In genomic region chr16:8859913-8860881, GRCh38 we compare ENCODE assay signal across 1 cellular context.
A peak's percentile ranks its signal among the peaks of the same experiment; 100 is the strongest.
TF ChIP-seq lines count a peak whose summit lies in the region.

No MANE protein-coding gene starts in this region.

TF ChIP-seq in HepG2, 621 proteins besides CTCF, POLR2A, EP300 and RAD21 (continued from another document and continues in another):
- no peak; the same call in 1 of the 2 replicates for TF ChIP-seq ZNF12 (CRISPR knock-in tag; IDR thresholded peaks at IDR 0.05)
- TF ChIP-seq CBX2 (IDR thresholded peaks at IDR 0.05; ENCODE audit: low read depth, low read length) = no peak
- TF ChIP-seq CBX2 (CRISPR knock-in tag; IDR thresholded peaks at IDR 0.05; ENCODE audit: low read depth) = no peak
- no peak for TF ChIP-seq BATF2 (CRISPR knock-in tag; IDR thresholded peaks at IDR 0.05)
- no peak; the same call in 1 of the 2 replicates for TF ChIP-seq MYPOP (CRISPR knock-in tag; IDR thresholded peaks at IDR 0.05)
- TF ChIP-seq MZF1 (CRISPR knock-in tag; IDR thresholded peaks at IDR 0.05; ENCODE audit: borderline replicate concordance) = no peak
- TF ChIP-seq ZNF17 (CRISPR knock-in tag; IDR thresholded peaks at IDR 0.05) = no peak
- TF ChIP-seq, protein P1, sequence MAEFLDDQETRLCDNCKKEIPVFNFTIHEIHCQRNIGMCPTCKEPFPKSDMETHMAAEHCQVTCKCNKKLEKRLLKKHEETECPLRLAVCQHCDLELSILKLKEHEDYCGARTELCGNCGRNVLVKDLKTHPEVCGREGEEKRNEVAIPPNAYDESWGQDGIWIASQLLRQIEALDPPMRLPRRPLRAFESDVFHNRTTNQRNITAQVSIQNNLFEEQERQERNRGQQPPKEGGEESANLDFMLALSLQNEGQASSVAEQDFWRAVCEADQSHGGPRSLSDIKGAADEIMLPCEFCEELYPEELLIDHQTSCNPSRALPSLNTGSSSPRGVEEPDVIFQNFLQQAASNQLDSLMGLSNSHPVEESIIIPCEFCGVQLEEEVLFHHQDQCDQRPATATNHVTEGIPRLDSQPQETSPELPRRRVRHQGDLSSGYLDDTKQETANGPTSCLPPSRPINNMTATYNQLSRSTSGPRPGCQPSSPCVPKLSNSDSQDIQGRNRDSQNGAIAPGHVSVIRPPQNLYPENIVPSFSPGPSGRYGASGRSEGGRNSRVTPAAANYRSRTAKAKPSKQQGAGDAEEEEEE (CRISPR knock-in tag; IDR thresholded peaks at IDR 0.05; ENCODE audit: borderline replicate concordance) = no peak; the same call in 1 of the 2 replicates
- TF ChIP-seq ZNF329 (CRISPR knock-in tag; IDR thresholded peaks at IDR 0.05; ENCODE audit: low read depth) = no peak
- peak; percentile 92; the same call in 1 of the 2 replicates for TF ChIP-seq ZNF331 (CRISPR knock-in tag; IDR thresholded peaks at IDR 0.05)
- TF ChIP-seq THAP8 (CRISPR knock-in tag; IDR thresholded peaks at IDR 0.05; ENCODE audit: borderline replicate concordance) = no peak
- TF ChIP-seq ZSCAN9 (CRISPR knock-in tag; IDR thresholded peaks at IDR 0.05; ENCODE audit: borderline replicate concordance) = peak; percentile 92; the same call in 1 of the 2 replicates
- TF ChIP-seq, protein P2, sequence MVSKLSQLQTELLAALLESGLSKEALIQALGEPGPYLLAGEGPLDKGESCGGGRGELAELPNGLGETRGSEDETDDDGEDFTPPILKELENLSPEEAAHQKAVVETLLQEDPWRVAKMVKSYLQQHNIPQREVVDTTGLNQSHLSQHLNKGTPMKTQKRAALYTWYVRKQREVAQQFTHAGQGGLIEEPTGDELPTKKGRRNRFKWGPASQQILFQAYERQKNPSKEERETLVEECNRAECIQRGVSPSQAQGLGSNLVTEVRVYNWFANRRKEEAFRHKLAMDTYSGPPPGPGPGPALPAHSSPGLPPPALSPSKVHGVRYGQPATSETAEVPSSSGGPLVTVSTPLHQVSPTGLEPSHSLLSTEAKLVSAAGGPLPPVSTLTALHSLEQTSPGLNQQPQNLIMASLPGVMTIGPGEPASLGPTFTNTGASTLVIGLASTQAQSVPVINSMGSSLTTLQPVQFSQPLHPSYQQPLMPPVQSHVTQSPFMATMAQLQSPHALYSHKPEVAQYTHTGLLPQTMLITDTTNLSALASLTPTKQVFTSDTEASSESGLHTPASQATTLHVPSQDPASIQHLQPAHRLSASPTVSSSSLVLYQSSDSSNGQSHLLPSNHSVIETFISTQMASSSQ (IDR thresholded peaks at IDR 0.05; ENCODE audit: low read depth) = peak; percentile 56; the same call in 1 of the 2 replicates
- TF ChIP-seq, protein P2 (CRISPR knock-in tag; IDR thresholded peaks at IDR 0.05; ENCODE audit: borderline replicate concordance) = peak; percentile 84
- peak; percentile 26 for TF ChIP-seq MED8 (CRISPR knock-in tag; IDR thresholded peaks at IDR 0.05; ENCODE audit: insufficient replicate concordance)
- no peak for TF ChIP-seq NFIC (IDR thresholded peaks at IDR 0.05; ENCODE audit: low read length)
- TF ChIP-seq MTF2 (CRISPR knock-in tag; IDR thresholded peaks at IDR 0.05; ENCODE audit: borderline replicate concordance) = no peak
- TF ChIP-seq ONECUT2 (CRISPR knock-in tag; IDR thresholded peaks at IDR 0.05) = 0 out of 2 replicates have a peak, but pooled peaks have one; percentile 17
- peak; percentile 87; the same call in 1 of the 2 replicates for TF ChIP-seq NKX3-1 (CRISPR knock-in tag; IDR thresholded peaks at IDR 0.05)
- peak; percentile 84 for TF ChIP-seq RFXAP (CRISPR knock-in tag; IDR thresholded peaks at IDR 0.05; ENCODE audit: borderline replicate concordance)
- TF ChIP-seq HMGA1 (CRISPR knock-in tag; conservative IDR thresholded peaks at IDR 0.05) = no peak
- peak; percentile 85; the same call in 1 of the 2 replicates for TF ChIP-seq NFATC3 (CRISPR knock-in tag; IDR thresholded peaks at IDR 0.05)
- TF ChIP-seq SP5 (CRISPR knock-in tag; IDR thresholded peaks at IDR 0.05; ENCODE audit: borderline replicate concordance, low read depth) = peak; percentile 94
- no peak for TF ChIP-seq RFX1 (IDR thresholded peaks at IDR 0.05)
- peak; percentile 77; the same call in 1 of the 2 replicates for TF ChIP-seq FOXC1 (CRISPR knock-in tag; IDR thresholded peaks at IDR 0.05; ENCODE audit: borderline replicate concordance)
- TF ChIP-seq ZNF672 (CRISPR knock-in tag; IDR thresholded peaks at IDR 0.05) = no peak
- no peak for TF ChIP-seq FOXP1 (IDR thresholded peaks at IDR 0.05)
- peak; percentile 80 for TF ChIP-seq FOXP1 (CRISPR knock-in tag; IDR thresholded peaks at IDR 0.05)
- TF ChIP-seq THAP7 (CRISPR knock-in tag; IDR thresholded peaks at IDR 0.05) = peak; percentile 29; the same call in 1 of the 2 replicates
- TF ChIP-seq, protein P3, sequence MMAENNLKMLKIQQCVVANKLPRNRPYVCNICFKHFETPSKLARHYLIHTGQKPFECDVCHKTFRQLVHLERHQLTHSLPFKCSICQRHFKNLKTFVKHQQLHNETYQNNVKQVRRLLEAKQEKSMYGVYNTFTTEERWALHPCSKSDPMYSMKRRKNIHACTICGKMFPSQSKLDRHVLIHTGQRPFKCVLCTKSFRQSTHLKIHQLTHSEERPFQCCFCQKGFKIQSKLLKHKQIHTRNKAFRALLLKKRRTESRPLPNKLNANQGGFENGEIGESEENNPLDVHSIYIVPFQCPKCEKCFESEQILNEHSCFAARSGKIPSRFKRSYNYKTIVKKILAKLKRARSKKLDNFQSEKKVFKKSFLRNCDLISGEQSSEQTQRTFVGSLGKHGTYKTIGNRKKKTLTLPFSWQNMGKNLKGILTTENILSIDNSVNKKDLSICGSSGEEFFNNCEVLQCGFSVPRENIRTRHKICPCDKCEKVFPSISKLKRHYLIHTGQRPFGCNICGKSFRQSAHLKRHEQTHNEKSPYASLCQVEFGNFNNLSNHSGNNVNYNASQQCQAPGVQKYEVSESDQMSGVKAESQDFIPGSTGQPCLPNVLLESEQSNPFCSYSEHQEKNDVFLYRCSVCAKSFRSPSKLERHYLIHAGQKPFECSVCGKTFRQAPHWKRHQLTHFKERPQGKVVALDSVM (CRISPR knock-in tag; IDR thresholded peaks at IDR 0.05) = peak; percentile 37; the same call in 1 of the 2 replicates
- no peak for TF ChIP-seq GLMP (CRISPR knock-in tag; IDR thresholded peaks at IDR 0.05; ENCODE audit: borderline replicate concordance)
- peak; percentile 61; the same call in 1 of the 2 replicates for TF ChIP-seq ZNF3 (CRISPR knock-in tag; IDR thresholded peaks at IDR 0.05)
- peak; percentile 45; the same call in 1 of the 2 replicates for TF ChIP-seq ZNF83 (CRISPR knock-in tag; IDR thresholded peaks at IDR 0.05; ENCODE audit: borderline replicate concordance)
- peak; percentile 94 for TF ChIP-seq MED1 (CRISPR knock-in tag; IDR thresholded peaks at IDR 0.05)
- TF ChIP-seq HDAC2 (CRISPR knock-in tag; IDR thresholded peaks at IDR 0.05) = peak; percentile 95
- no peak for TF ChIP-seq CENPBD1 (CRISPR knock-in tag; IDR thresholded peaks at IDR 0.05; ENCODE audit: borderline replicate concordance, low read depth)
- peak; percentile 93 for TF ChIP-seq ZNF253 (CRISPR knock-in tag; IDR thresholded peaks at IDR 0.05; ENCODE audit: borderline replicate concordance)
- TF ChIP-seq GMEB2 (CRISPR knock-in tag; IDR thresholded peaks at IDR 0.05; ENCODE audit: low read depth) = 0 out of 2 replicates have a peak, but pooled peaks have one; percentile 45
- TF ChIP-seq ARNT (IDR thresholded peaks at IDR 0.05) = no peak
- no peak for TF ChIP-seq ATF7 (IDR thresholded peaks at IDR 0.05)
- TF ChIP-seq ATF7 (CRISPR knock-in tag; IDR thresholded peaks at IDR 0.05) = peak; percentile 53; the same call in 1 of the 2 replicates
- peak; percentile 54; the same call in 1 of the 2 replicates for TF ChIP-seq ESRRA (CRISPR knock-in tag; IDR thresholded peaks at IDR 0.05; ENCODE audit: low read depth)
- no peak for TF ChIP-seq CAMTA2 (CRISPR knock-in tag; IDR thresholded peaks at IDR 0.05; ENCODE audit: borderline replicate concordance)
- TF ChIP-seq HOXA3 (CRISPR knock-in tag; IDR thresholded peaks at IDR 0.05) = peak; percentile 87
- TF ChIP-seq, protein P4, sequence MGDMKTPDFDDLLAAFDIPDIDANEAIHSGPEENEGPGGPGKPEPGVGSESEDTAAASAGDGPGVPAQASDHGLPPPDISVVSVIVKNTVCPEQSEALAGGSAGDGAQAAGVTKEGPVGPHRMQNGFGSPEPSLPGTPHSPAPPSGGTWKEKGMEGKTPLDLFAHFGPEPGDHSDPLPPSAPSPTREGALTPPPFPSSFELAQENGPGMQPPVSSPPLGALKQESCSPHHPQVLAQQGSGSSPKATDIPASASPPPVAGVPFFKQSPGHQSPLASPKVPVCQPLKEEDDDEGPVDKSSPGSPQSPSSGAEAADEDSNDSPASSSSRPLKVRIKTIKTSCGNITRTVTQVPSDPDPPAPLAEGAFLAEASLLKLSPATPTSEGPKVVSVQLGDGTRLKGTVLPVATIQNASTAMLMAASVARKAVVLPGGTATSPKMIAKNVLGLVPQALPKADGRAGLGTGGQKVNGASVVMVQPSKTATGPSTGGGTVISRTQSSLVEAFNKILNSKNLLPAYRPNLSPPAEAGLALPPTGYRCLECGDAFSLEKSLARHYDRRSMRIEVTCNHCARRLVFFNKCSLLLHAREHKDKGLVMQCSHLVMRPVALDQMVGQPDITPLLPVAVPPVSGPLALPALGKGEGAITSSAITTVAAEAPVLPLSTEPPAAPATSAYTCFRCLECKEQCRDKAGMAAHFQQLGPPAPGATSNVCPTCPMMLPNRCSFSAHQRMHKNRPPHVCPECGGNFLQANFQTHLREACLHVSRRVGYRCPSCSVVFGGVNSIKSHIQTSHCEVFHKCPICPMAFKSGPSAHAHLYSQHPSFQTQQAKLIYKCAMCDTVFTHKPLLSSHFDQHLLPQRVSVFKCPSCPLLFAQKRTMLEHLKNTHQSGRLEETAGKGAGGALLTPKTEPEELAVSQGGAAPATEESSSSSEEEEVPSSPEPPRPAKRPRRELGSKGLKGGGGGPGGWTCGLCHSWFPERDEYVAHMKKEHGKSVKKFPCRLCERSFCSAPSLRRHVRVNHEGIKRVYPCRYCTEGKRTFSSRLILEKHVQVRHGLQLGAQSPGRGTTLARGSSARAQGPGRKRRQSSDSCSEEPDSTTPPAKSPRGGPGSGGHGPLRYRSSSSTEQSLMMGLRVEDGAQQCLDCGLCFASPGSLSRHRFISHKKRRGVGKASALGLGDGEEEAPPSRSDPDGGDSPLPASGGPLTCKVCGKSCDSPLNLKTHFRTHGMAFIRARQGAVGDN (CRISPR knock-in tag; IDR thresholded peaks at IDR 0.05) = peak; percentile 91
- TF ChIP-seq ZSCAN22 (CRISPR knock-in tag; IDR thresholded peaks at IDR 0.05) = no peak
- TF ChIP-seq XRCC5 (optimal IDR thresholded peaks at IDR 0.05; ENCODE audit: low read length) = no peak
